Comparison of ENCODE assay signal across 1 cellular context in genomic region chr20:62143118-62143975, GRCh38.
TF ChIP-seq lines count a peak whose summit lies in the region.

Gene PSMA7, minus strand, starts transcription at chr20:62143394. Its CDS starts 91 bp downstream, at chr20:62143303.
Gene SS18L1, plus strand, starts transcription at chr20:62143769. Its CDS starts 52 bp downstream, at chr20:62143821.

TF ChIP-seq in HepG2, 621 proteins besides CTCF, POLR2A, EP300 and RAD21 (continued from another document and continues in another):
- peak; percentile 74 for TF ChIP-seq ZNF546 (CRISPR knock-in tag; conservative IDR thresholded peaks at IDR 0.05)
- no peak for TF ChIP-seq ZNF180 (CRISPR knock-in tag; IDR thresholded peaks at IDR 0.05; ENCODE audit: borderline replicate concordance, low read depth)
- no peak for TF ChIP-seq HOMEZ (CRISPR knock-in tag; IDR thresholded peaks at IDR 0.05; ENCODE audit: low read depth)
- 0 out of 2 replicates have a peak, but pooled peaks have one; percentile 63 for TF ChIP-seq PRMT3 (CRISPR knock-in tag; IDR thresholded peaks at IDR 0.05; ENCODE audit: borderline replicate concordance, low read depth)
- TF ChIP-seq AKAP8 (CRISPR knock-in tag; IDR thresholded peaks at IDR 0.05), result no peak
- no peak for TF ChIP-seq ZNF652 (CRISPR knock-in tag; IDR thresholded peaks at IDR 0.05; ENCODE audit: borderline replicate concordance, low read depth)
- TF ChIP-seq HOXA9 (CRISPR knock-in tag; IDR thresholded peaks at IDR 0.05; ENCODE audit: borderline replicate concordance), result no peak
- TF ChIP-seq GRHL1 (CRISPR knock-in tag; conservative IDR thresholded peaks at IDR 0.05), result no peak
- peak; percentile 87; the same call in 1 of the 2 replicates for TF ChIP-seq ZNF773 (CRISPR knock-in tag; IDR thresholded peaks at IDR 0.05; ENCODE audit: borderline replicate concordance)
- peak; percentile 71; the same call in 1 of the 2 replicates for TF ChIP-seq MTA1 (CRISPR knock-in tag; IDR thresholded peaks at IDR 0.05; ENCODE audit: borderline replicate concordance)
- no peak for TF ChIP-seq SMARCE1 (IDR thresholded peaks at IDR 0.05; ENCODE audit: borderline replicate concordance)
- TF ChIP-seq RARG (CRISPR knock-in tag; IDR thresholded peaks at IDR 0.05; ENCODE audit: low read depth), result no peak; the same call in 1 of the 2 replicates
- no peak for TF ChIP-seq CREB3 (CRISPR knock-in tag; IDR thresholded peaks at IDR 0.05)
- TF ChIP-seq ZSCAN31 (CRISPR knock-in tag; IDR thresholded peaks at IDR 0.05; ENCODE audit: low read depth), result peak; percentile 99
- TF ChIP-seq TEF (CRISPR knock-in tag; IDR thresholded peaks at IDR 0.05), result peak; percentile 14; the same call in 1 of the 2 replicates
- 0 out of 2 replicates have a peak, but pooled peaks have one; percentile 47 for TF ChIP-seq TOE1 (CRISPR knock-in tag; IDR thresholded peaks at IDR 0.05)
- no peak for TF ChIP-seq ZFP36 (IDR thresholded peaks at IDR 0.05; ENCODE audit: borderline replicate concordance, low read depth, low read length, partially characterized antibody)
- TF ChIP-seq NCOA2 (CRISPR knock-in tag; IDR thresholded peaks at IDR 0.05), result no peak; the same call in 1 of the 2 replicates
- peak; percentile 20; the same call in 1 of the 2 replicates for TF ChIP-seq ZFP82 (CRISPR knock-in tag; IDR thresholded peaks at IDR 0.05; ENCODE audit: borderline replicate concordance)
- TF ChIP-seq ZNF839 (CRISPR knock-in tag; IDR thresholded peaks at IDR 0.05; ENCODE audit: borderline replicate concordance), result no peak; the same call in 1 of the 2 replicates
- TF ChIP-seq TEAD3 (CRISPR knock-in tag; optimal IDR thresholded peaks at IDR 0.05; ENCODE audit: borderline replicate concordance), result peak; percentile 51
- peak; percentile 80; the same call in 1 of the 2 replicates for TF ChIP-seq KMT2B (CRISPR knock-in tag; IDR thresholded peaks at IDR 0.05)
- TF ChIP-seq ZBTB38 (CRISPR knock-in tag; IDR thresholded peaks at IDR 0.05), result peak; percentile 68; the same call in 1 of the 2 replicates
- no peak for TF ChIP-seq ZNF101 (CRISPR knock-in tag; IDR thresholded peaks at IDR 0.05; ENCODE audit: borderline replicate concordance, low read depth)
- peak; percentile 83 for TF ChIP-seq ZBTB44 (CRISPR knock-in tag; IDR thresholded peaks at IDR 0.05)
- TF ChIP-seq ZNF678 (CRISPR knock-in tag; IDR thresholded peaks at IDR 0.05), result no peak
- TF ChIP-seq PCBP2 (optimal IDR thresholded peaks at IDR 0.05; ENCODE audit: low read depth, low read length, poor library complexity, severe bottlenecking), result no peak
- TF ChIP-seq ZNF343 (CRISPR knock-in tag; IDR thresholded peaks at IDR 0.05), result no peak
- peak; percentile 43 for TF ChIP-seq ZNF770 (CRISPR knock-in tag; IDR thresholded peaks at IDR 0.05)
- peak; percentile 89 for TF ChIP-seq BCL3 (CRISPR knock-in tag; IDR thresholded peaks at IDR 0.05)
- no peak; the same call in 1 of the 2 replicates for TF ChIP-seq ISX (CRISPR knock-in tag; conservative IDR thresholded peaks at IDR 0.05)
- 0 out of 2 replicates have a peak, but pooled peaks have one; percentile 21 for TF ChIP-seq JUN (CRISPR knock-in tag; IDR thresholded peaks at IDR 0.05)
- TF ChIP-seq ZNF747 (CRISPR knock-in tag; IDR thresholded peaks at IDR 0.05; ENCODE audit: borderline replicate concordance), result 0 out of 2 replicates have a peak, but pooled peaks have one; percentile 54
- TF ChIP-seq ZMAT3 (CRISPR knock-in tag; conservative IDR thresholded peaks at IDR 0.05), result 0 out of 2 replicates have a peak, but pooled peaks have one; percentile 21
- TF ChIP-seq ARID3A (IDR thresholded peaks at IDR 0.05; ENCODE audit: low read depth, low read length), result no peak
- TF ChIP-seq ZNF274 (CRISPR knock-in tag; IDR thresholded peaks at IDR 0.05), result no peak; the same call in none of the 2 replicates
- TF ChIP-seq LRRFIP1 (CRISPR knock-in tag; conservative IDR thresholded peaks at IDR 0.05), result no peak
- no peak for TF ChIP-seq NFE2 (CRISPR knock-in tag; IDR thresholded peaks at IDR 0.05)
- peak; percentile 95 for TF ChIP-seq ZNF138 (CRISPR knock-in tag; IDR thresholded peaks at IDR 0.05; ENCODE audit: low read depth)
- no peak for TF ChIP-seq SP140L (CRISPR knock-in tag; IDR thresholded peaks at IDR 0.05; ENCODE audit: borderline replicate concordance)
- TF ChIP-seq RBFOX2 (IDR thresholded peaks at IDR 0.05; ENCODE audit: low read depth, low read length), result peak; percentile 96
- TF ChIP-seq BHLHE40 (IDR thresholded peaks at IDR 0.05; ENCODE audit: low read length), result peak; percentile 83
- TF ChIP-seq ZNF17 (CRISPR knock-in tag; IDR thresholded peaks at IDR 0.05), result no peak
- peak; percentile 42; the same call in 1 of the 2 replicates for TF ChIP-seq SKIL (CRISPR knock-in tag; IDR thresholded peaks at IDR 0.05; ENCODE audit: borderline replicate concordance)
- no peak for TF ChIP-seq SCMH1 (CRISPR knock-in tag; IDR thresholded peaks at IDR 0.05; ENCODE audit: borderline replicate concordance)
- TF ChIP-seq NR0B2 (CRISPR knock-in tag; IDR thresholded peaks at IDR 0.05), result 0 out of 2 replicates have a peak, but pooled peaks have one; percentile 36
